9 cellular contexts compared by ENCODE assay signal in genomic region chr11:113587318-113587739, GRCh38.
DNase-seq lines count a peak whose midpoint lies in the region; ATAC-seq lines count a peak whose summit lies in the region.
"Had no signal": no experiment of that assay in that cellular context is flagged by ENCODE, and none has a peak within 500 bp of the region (broad histone marks: within the 10 kb centered on the region; RNA-seq: fewer than 3 reads in every experiment).

No MANE protein-coding gene starts in this region.

- 23 to 29% methylated on average over 4 of the region's 4 CpGs for WGBS in GM23248 (ENCODE audit: low coverage in 1 of 2, low lambda C conversion rate in 2 of 2, missing lambda C conversion rate in 2 of 2), 2 experiments

- peaks cover 8% of the 10 kb centered on the region for H3K4me1 ChIP-seq in GM23248 (ENCODE audit: insufficient read depth)

- no peaks in the 10 kb centered on the region for H3K36me3 ChIP-seq in GM23248 (ENCODE audit: low read depth)

- no peak overlapping the region for H3K9ac ChIP-seq in GM23248

- no peaks in the 10 kb centered on the region for H3F3A ChIP-seq in GM23248 (ENCODE audit: insufficient read depth)

- no peaks in the 10 kb centered on the region for H3K9me3 Mint-ChIP-seq in immature natural killer cell

- in situ Hi-C loops in GM23248 (cut with MboI) = no loop called here

- H3K36me3 Mint-ChIP-seq in immature natural killer cell = no peaks in the 10 kb centered on the region

- H3K4me2 ChIP-seq in GM23248 (ENCODE audit: unreplicated experiment) = no peak overlapping the region

- peak; percentile 78 for ATAC-seq in GM18868 (IDR thresholded peaks at IDR 0.05; ENCODE audit: unreplicated experiment)

- H3K4me3 ChIP-seq in GM23248 = no peak overlapping the region

- peak overlapping the region in 1 of 6 donors; percentile 43 for H3K27ac Mint-ChIP-seq in immature natural killer cell

- no peak overlapping the region for H2AFZ ChIP-seq in GM23248

- no peak overlapping the region for H3K4me3 Mint-ChIP-seq in immature natural killer cell

- no peaks in the 10 kb centered on the region; the same call in 1 of the 2 replicates for H3K27me3 ChIP-seq in GM23248 (replicated peaks; ENCODE audit: insufficient read depth)

- H3K27ac ChIP-seq in GM23248 = no peak overlapping the region

- no peaks in the 10 kb centered on the region for H3K79me2 ChIP-seq in GM23248 (ENCODE audit: insufficient read depth)

- no peaks in the 10 kb centered on the region for H3K9me3 ChIP-seq in GM23248 (ENCODE audit: low read depth)

- no peaks in the 10 kb centered on the region for H3K9me2 ChIP-seq in GM23248 (ENCODE audit: insufficient read depth)

- DNase-seq in GM23248 (peak; percentile 91), LHCN-M2 (ENCODE audit: low read depth) (peak; percentile 60), kidney tubule cell (ENCODE audit: low spot score) (peak; percentile 7), immature natural killer cell (no peak), islet precursor cell (no peak), NCI-H526 treated with DMSO at 0.1 percent for 48 hours (lab: John Stamatoyannopoulos, UW) (no peak), kidney glomerular epithelial cell (lab: John Stamatoyannopoulos, UW) (no peak)
- DNase-seq: NCI-H2107 had no signal

- H3K4me1 Mint-ChIP-seq in immature natural killer cell = no peaks in the 10 kb centered on the region

- H3K27me3 Mint-ChIP-seq in immature natural killer cell (ENCODE audit: low read depth in 3 of 3) = peaks cover 0 to 10% (median 2%) of the 10 kb centered on the region in 3 donors

- no peaks in the 10 kb centered on the region for H4K20me1 ChIP-seq in GM23248 (ENCODE audit: insufficient read depth)

Comparison
In these comparisons a context has a peak if more than half of its experiments do, and no peak if none do; other contexts are left out.
1. DNase-seq: peak in GM23248 (single experiment), LHCN-M2 (single experiment) and kidney tubule cell (single experiment); none in immature natural killer cell (0 of 3), islet precursor cell (single experiment), NCI-H526 treated with DMSO at 0.1 percent for 48 hours (single experiment) and kidney glomerular epithelial cell (single experiment).